11 cellular contexts compared by ENCODE assay signal in genomic region chr2:222756951-222757645, GRCh38.
DNase-seq lines count a peak whose midpoint lies in the region; ATAC-seq and TF ChIP-seq lines count a peak whose summit lies in the region.
"Had no signal": no experiment of that assay in that cellular context is flagged by ENCODE, and none has a peak within 500 bp of the region (broad histone marks: within the 10 kb centered on the region; RNA-seq: fewer than 3 reads in every experiment).

No MANE protein-coding gene starts in this region.

- H3K27me3 ChIP-seq in left lung: no peaks in the 10 kb centered on the region
- H3K27me3 ChIP-seq: upper lobe of right lung had no signal

- ATAC-seq in left lung: peak; percentile 34
- no peak for ATAC-seq in natural killer cell
- ATAC-seq in stimulated activated naive CD8-positive, alpha-beta T cell treated with anti-CD3 and anti-CD28 coated beads, Interleukin-15, amount 100 ng/mL, for 72 hours: no peak
- ATAC-seq: upper lobe of right lung had no signal

- H3K4me1 ChIP-seq in left lung: peaks cover 0 to 8% of the 10 kb centered on the region in 2 donors
- H3K4me1 ChIP-seq: upper lobe of right lung had no signal

- no peaks in the 10 kb centered on the region for H3K9me3 ChIP-seq in left lung
- H3K9me3 ChIP-seq: upper lobe of right lung had no signal

- H3K36me3 ChIP-seq in left lung: no peaks in the 10 kb centered on the region
- H3K36me3 ChIP-seq: upper lobe of right lung had no signal

- H3K27ac ChIP-seq in left lung: no peak overlapping the region
- H3K27ac ChIP-seq: upper lobe of right lung had no signal

- H3K4me1 Mint-ChIP-seq in natural killer cell: peaks cover 6 to 17% of the 10 kb centered on the region in 2 donors
- peaks cover 7% of the 10 kb centered on the region for H3K4me1 Mint-ChIP-seq in stimulated activated naive CD8-positive, alpha-beta T cell treated with anti-CD3 and anti-CD28 coated beads, Interleukin-15, amount 100 ng/mL, for 72 hours

- DNase-seq in AG08395 (ENCODE audit: low spot score): peak; percentile 88
- peak; percentile 22 for DNase-seq in LoVo (ENCODE audit: low spot score)
- DNase-seq in cardiac fibroblast (ENCODE audit: low read depth in 2 of 2): peak; percentile 31 to 84
- no peak for DNase-seq in left lung
- no peak for DNase-seq in C1 segment of cervical spinal cord (lab: John Stamatoyannopoulos, UW)
- DNase-seq in natural killer cell: no peak
- no peak for DNase-seq in stimulated activated naive CD8-positive, alpha-beta T cell treated with anti-CD3 and anti-CD28 coated beads, Interleukin-15, amount 100 ng/mL, for 72 hours
- no peak for DNase-seq in NCI-H187 treated with DMSO at 0.1 percent for 48 hours (lab: John Stamatoyannopoulos, UW)
- DNase-seq: NCI-H524, upper lobe of right lung had no signal

- no peak overlapping the region for H3K27ac Mint-ChIP-seq in natural killer cell
- H3K27ac Mint-ChIP-seq in stimulated activated naive CD8-positive, alpha-beta T cell treated with anti-CD3 and anti-CD28 coated beads, Interleukin-15, amount 100 ng/mL, for 72 hours: no peak overlapping the region

- intact Hi-C loops in left lung (cut with DNase I) (no loop called here), natural killer cell (cut with micrococcal nuclease) (no loop called here)

- TF ChIP-seq CTCF in cardiac fibroblast (IDR thresholded peaks at IDR 0.05; ENCODE audit: low read depth, low read length) (no peak), left lung (IDR thresholded peaks at IDR 0.05) (no peak), natural killer cell (IDR thresholded peaks at IDR 0.05) (no peak)

- H3K4me3 ChIP-seq in cardiac fibroblast (replicated peaks in 1 of 2; ENCODE audit: low read depth in 2 of 2, low read length in 2 of 2) (no peak overlapping the region), left lung (no peak overlapping the region)
- H3K4me3 ChIP-seq: skin epidermis, upper lobe of right lung had no signal

- no peak overlapping the region for H3K4me3 Mint-ChIP-seq in natural killer cell
- no peak overlapping the region for H3K4me3 Mint-ChIP-seq in stimulated activated naive CD8-positive, alpha-beta T cell treated with anti-CD3 and anti-CD28 coated beads, Interleukin-15, amount 100 ng/mL, for 72 hours

- H3K36me3 Mint-ChIP-seq in natural killer cell: no peaks in the 10 kb centered on the region

- H3K27me3 Mint-ChIP-seq in natural killer cell (ENCODE audit: low read depth in 2 of 2): peaks cover 0 to 3% of the 10 kb centered on the region in 2 donors
- peaks cover 7% of the 10 kb centered on the region for H3K27me3 Mint-ChIP-seq in stimulated activated naive CD8-positive, alpha-beta T cell treated with anti-CD3 and anti-CD28 coated beads, Interleukin-15, amount 100 ng/mL, for 72 hours

- H3K9me3 Mint-ChIP-seq in natural killer cell: no peaks in the 10 kb centered on the region
- H3K9me3 Mint-ChIP-seq in stimulated activated naive CD8-positive, alpha-beta T cell treated with anti-CD3 and anti-CD28 coated beads, Interleukin-15, amount 100 ng/mL, for 72 hours: no peaks in the 10 kb centered on the region

Comparison
In these comparisons a context has a peak if more than half of its experiments do, and no peak if none do; other contexts are left out.
1. DNase-seq: peak in AG08395 (single experiment), LoVo (single experiment) and cardiac fibroblast (2 of 2); none in left lung (0 of 2), C1 segment of cervical spinal cord (0 of 14), natural killer cell (single experiment), stimulated activated naive CD8-positive, alpha-beta T cell treated with anti-CD3 and anti-CD28 coated beads, Interleukin-15, amount 100 ng/mL, for 72 hours (0 of 2) and NCI-H187 treated with DMSO at 0.1 percent for 48 hours (single experiment).